8 cellular contexts compared by ENCODE assay signal in genomic region chr17:51427259-51428255, GRCh38.
DNase-seq lines count a peak whose midpoint lies in the region; ATAC-seq and TF ChIP-seq lines count a peak whose summit lies in the region.

No MANE protein-coding gene starts in this region.

- no peaks in the 10 kb centered on the region for H3K36me3 ChIP-seq in mesodermal cell (ENCODE audit: control insufficient read depth, insufficient read depth, low read length)
- no peaks in the 10 kb centered on the region for H3K36me3 ChIP-seq in left lung
- no peaks in the 10 kb centered on the region for H3K36me3 ChIP-seq in vagina

- TF ChIP-seq CTCF in left lung (IDR thresholded peaks at IDR 0.05) (no peak), vagina (IDR thresholded peaks at IDR 0.05) (no peak)

- peak; percentile 64 for ATAC-seq in GM19025 (IDR thresholded peaks at IDR 0.05; ENCODE audit: low read depth, unreplicated experiment)
- peak; percentile 74 for ATAC-seq in HG03439 (IDR thresholded peaks at IDR 0.05; ENCODE audit: unreplicated experiment)
- ATAC-seq in left lung: no peak

- DNase-seq in activated CD4-positive, alpha-beta T cell treated with anti-CD3 and anti-CD28 coated beads, Interleukin-2, amount 50 U/mL, for 48 hours: peak; percentile 68 to 76
- DNase-seq in left lung (no peak), vagina (ENCODE audit: extremely low spot score in 2 of 2) (no peak), COLO668 (lab: John Stamatoyannopoulos, UW; ENCODE audit: unreplicated experiment) (no peak), RPMI8226 (no peak)

- 92 to 94% methylated on average over 6 to 7 of the region's 12 CpGs for WGBS in mesodermal cell (ENCODE audit: insufficient coverage in 2 of 2), 2 experiments

- no peak for TF ChIP-seq POLR2A in vagina (IDR thresholded peaks at IDR 0.05)

- H3K27ac ChIP-seq in mesodermal cell (ENCODE audit: low read depth, low read length, severe bottlenecking) (peak overlapping the region; percentile 10), left lung (no peak overlapping the region), vagina (no peak overlapping the region)

- intact Hi-C loops in left lung (cut with DNase I): no loop called here
- intact Hi-C loops in vagina (cut with DNase I): no loop called here

- H3K27me3 ChIP-seq in left lung (peaks cover 0 to 4% of the 10 kb centered on the region in 2 donors), vagina (no peaks in the 10 kb centered on the region)

- no peak overlapping the region for H3K4me3 ChIP-seq in mesodermal cell (ENCODE audit: extremely low read depth, insufficient read depth, low read length, poor library complexity, severe bottlenecking)
- H3K4me3 ChIP-seq in left lung: no peak overlapping the region
- no peak overlapping the region for H3K4me3 ChIP-seq in vagina

- H3K9me3 ChIP-seq in mesodermal cell (ENCODE audit: control insufficient read depth, low read length): peaks cover 7% of the 10 kb centered on the region
- H3K9me3 ChIP-seq in left lung: no peaks in the 10 kb centered on the region
- H3K9me3 ChIP-seq in vagina: no peaks in the 10 kb centered on the region

- H3K4me1 ChIP-seq in mesodermal cell (ENCODE audit: control insufficient read depth, insufficient read depth, low read length, poor library complexity, severe bottlenecking) (no peaks in the 10 kb centered on the region), left lung (no peaks in the 10 kb centered on the region), vagina (no peaks in the 10 kb centered on the region)

Comparison
In these comparisons a context has a peak if more than half of its experiments do, and no peak if none do; other contexts are left out.
1. DNase-seq: peak in activated CD4-positive, alpha-beta T cell treated with anti-CD3 and anti-CD28 coated beads, Interleukin-2, amount 50 U/mL, for 48 hours (2 of 2); none in left lung (0 of 2), vagina (0 of 2), COLO668 (single experiment) and RPMI8226 (single experiment).